Comparison of ENCODE assay signal across 8 cellular contexts in the genomic region with DNA sequence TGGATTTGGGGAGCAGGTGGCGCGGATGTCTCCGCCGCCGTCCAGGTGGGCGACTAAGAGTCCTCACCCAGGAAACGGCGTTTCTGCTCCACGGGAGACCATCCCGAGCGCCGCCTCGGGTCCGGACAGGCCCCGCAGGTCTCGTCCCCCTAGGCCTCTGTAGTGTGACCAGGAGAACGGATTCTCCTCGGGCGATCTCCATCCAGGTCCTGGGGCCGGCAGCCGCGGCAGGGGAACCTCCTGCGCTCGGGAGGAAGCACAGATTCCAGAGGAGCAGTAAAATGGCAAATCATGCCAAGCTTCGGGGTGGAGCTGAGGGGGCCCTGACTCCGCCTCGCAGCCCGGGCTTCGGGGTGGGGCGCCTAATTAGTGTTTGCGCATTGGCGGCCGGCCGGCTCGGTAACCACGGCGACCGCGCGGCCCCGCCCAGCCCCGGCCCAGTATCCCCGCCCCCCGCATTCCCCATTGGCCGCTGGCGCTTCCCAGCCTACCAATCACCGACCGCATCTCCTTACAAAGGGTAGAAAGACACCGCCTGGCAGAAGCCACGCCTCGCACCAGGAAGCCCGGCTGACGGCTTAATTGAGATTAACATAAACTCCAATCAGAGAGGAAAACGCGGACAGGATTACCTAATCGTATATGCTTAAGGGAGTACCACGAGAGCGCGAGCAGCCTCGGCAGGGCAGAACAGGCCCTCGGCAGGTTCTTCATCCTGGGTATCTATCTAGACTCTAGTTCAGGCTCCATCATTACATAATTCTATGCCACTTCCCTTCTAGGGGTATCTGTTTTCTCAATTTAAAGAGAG.
DNase-seq lines count a peak whose midpoint lies in the region; ATAC-seq and TF ChIP-seq lines count a peak whose summit lies in the region.

No MANE protein-coding gene starts in this region.

- peak overlapping the region; percentile 74 for H3K23ac ChIP-seq in neuronal stem cell (ENCODE audit: low read depth, low read length, poor library complexity)

- H3K9me3 ChIP-seq in gastroesophageal sphincter (no peaks in the 10 kb centered on the region), neuronal stem cell (replicated peaks in 1 of 2; ENCODE audit: control insufficient read depth in 2 of 2, insufficient read depth in 1 of 2, low read depth in 1 of 2, low read length in 2 of 2) (peaks cover 0 to 2% of the 10 kb centered on the region in 2 donors), subcutaneous abdominal adipose tissue (ENCODE audit: control insufficient read depth in 5 of 5, low read length in 5 of 5) (no peaks in the 10 kb centered on the region)

- H3K36me3 ChIP-seq in gastroesophageal sphincter = no peaks in the 10 kb centered on the region
- H3K36me3 ChIP-seq in neuronal stem cell (replicated peaks in 1 of 2; ENCODE audit: control insufficient read depth in 2 of 2, insufficient read depth in 2 of 2, low read length in 2 of 2) = no peaks in the 10 kb centered on the region
- no peaks in the 10 kb centered on the region for H3K36me3 ChIP-seq in subcutaneous abdominal adipose tissue (ENCODE audit: control insufficient read depth in 5 of 5, insufficient read depth in 5 of 5, low read length in 5 of 5)

- H2AFZ ChIP-seq in neuronal stem cell (ENCODE audit: low read length) = peak overlapping the region; percentile 97

- peak overlapping the region; percentile 79 for H2BK15ac ChIP-seq in neuronal stem cell (ENCODE audit: low read length)

- no peak for TF ChIP-seq EP300 in gastroesophageal sphincter (IDR thresholded peaks at IDR 0.05)

- H3K36me3 Mint-ChIP-seq in HFFc6 (ENCODE audit: low read depth) = no peaks in the 10 kb centered on the region; the same call in 1 of the 2 replicates

- TF ChIP-seq POLR2A in NB4 (IDR thresholded peaks at IDR 0.05; ENCODE audit: extremely low read depth, insufficient read length) (peak; percentile 40), gastroesophageal sphincter (IDR thresholded peaks at IDR 0.05) (peak; percentile 91 to 93)

- H3K27me3 Mint-ChIP-seq in HFFc6 (ENCODE audit: insufficient read depth) = no peaks in the 10 kb centered on the region; the same call in 1 of the 2 replicates

- peaks cover 40% of the 10 kb centered on the region for H3K4me1 Mint-ChIP-seq in HFFc6 (ENCODE audit: low read depth)

- no peak overlapping the region for H2BK120ac ChIP-seq in neuronal stem cell (ENCODE audit: low read depth, low read length)

- no peak overlapping the region for H2AK5ac ChIP-seq in neuronal stem cell (ENCODE audit: low read depth, low read length)

- peak overlapping the region; percentile 98 for H3K18ac ChIP-seq in neuronal stem cell (ENCODE audit: low read length)

- peak overlapping the region; percentile 67 for H2BK5ac ChIP-seq in neuronal stem cell (ENCODE audit: low read length)

- no peak overlapping the region for H4K8ac ChIP-seq in neuronal stem cell (ENCODE audit: low read depth, low read length)

- ATAC-seq in gastroesophageal sphincter = peak; percentile 95

- no peak overlapping the region for H4K91ac ChIP-seq in neuronal stem cell (ENCODE audit: low read depth, low read length, poor library complexity)

- peak overlapping the region; percentile 56 for H3K4me3 ChIP-seq in NB4 (ENCODE audit: low read depth, low read length)
- H3K4me3 ChIP-seq in gastroesophageal sphincter = peak overlapping the region; percentile 69 to 87
- peak overlapping the region; percentile 77 to 86 for H3K4me3 ChIP-seq in neuronal stem cell (ENCODE audit: low read length in 2 of 2)
- H3K4me3 ChIP-seq in subcutaneous abdominal adipose tissue (ENCODE audit: low read depth in 1 of 5, low read length in 5 of 5) = peak overlapping the region; percentile 74 to 86 (median 83)

- no peaks in the 10 kb centered on the region for H3K79me1 ChIP-seq in neuronal stem cell (ENCODE audit: low read depth, low read length)

- TF ChIP-seq CTCF in HFFc6 (IDR thresholded peaks at IDR 0.05) (no peak), NB4 (IDR thresholded peaks at IDR 0.05; ENCODE audit: low read depth, low read length) (no peak), gastroesophageal sphincter (IDR thresholded peaks at IDR 0.05) (no peak)

- H3K4me2 ChIP-seq in neuronal stem cell (ENCODE audit: insufficient read depth, low read length, poor library complexity, severe bottlenecking) = peak overlapping the region; percentile 86

- peaks cover 0 to 41% (median under 1%) of the 10 kb centered on the region in 3 donors for H3K4me1 ChIP-seq in gastroesophageal sphincter
- H3K4me1 ChIP-seq in neuronal stem cell (ENCODE audit: control insufficient read depth in 2 of 2, insufficient read depth in 1 of 2, low read depth in 1 of 2, low read length in 2 of 2) = peaks cover 6 to 28% of the 10 kb centered on the region in 2 donors
- peaks cover 0 to 32% (median 24%) of the 10 kb centered on the region in 5 donors for H3K4me1 ChIP-seq in subcutaneous abdominal adipose tissue (ENCODE audit: control insufficient read depth in 5 of 5, insufficient read depth in 5 of 5, low read length in 5 of 5)

- H3K27me3 ChIP-seq in gastroesophageal sphincter (no peaks in the 10 kb centered on the region), neuronal stem cell (ENCODE audit: control insufficient read depth in 3 of 3, insufficient read depth in 3 of 3, low read depth in 1 of 3, low read length in 3 of 3) (no peaks in the 10 kb centered on the region), subcutaneous abdominal adipose tissue (ENCODE audit: control insufficient read depth in 5 of 5, insufficient read depth in 4 of 5, low read length in 5 of 5) (no peaks in the 10 kb centered on the region)

- H3K27ac Mint-ChIP-seq in HFFc6 = peak overlapping the region; percentile 93

- DNase-seq in GM04504 (ENCODE audit: low read depth) (peak; percentile 97), HFFc6 (peak; percentile 97), NB4 (ENCODE audit: low read depth) (peak; percentile 95), SK-N-DZ (ENCODE audit: low spot score) (peak; percentile 97), neuronal stem cell (ENCODE audit: low spot score) (peak; percentile 94)
- DNase-seq in activated naive CD4-positive, alpha-beta T cell treated with anti-CD3 and anti-CD28 coated beads, Interleukin-2, amount 50 U/mL, for 16 hours = peak; percentile 95

- H3K27ac ChIP-seq in gastroesophageal sphincter = peak overlapping the region; percentile 84 to 98 (median 96)
- H3K27ac ChIP-seq in neuronal stem cell (replicated peaks; ENCODE audit: low read length) = peak overlapping the region; percentile 98
- H3K27ac ChIP-seq in subcutaneous abdominal adipose tissue (ENCODE audit: low read depth, low read length) = peak overlapping the region; percentile 93

- no peaks in the 10 kb centered on the region for H3K9me3 Mint-ChIP-seq in HFFc6

- peak overlapping the region; percentile 78 for H3K9ac ChIP-seq in neuronal stem cell (ENCODE audit: low read depth, low read length, poor library complexity)
- H3K9ac ChIP-seq in subcutaneous abdominal adipose tissue (ENCODE audit: low read length in 5 of 5) = peak overlapping the region; percentile 80 to 97 (median 82)

- H3K4me3 Mint-ChIP-seq in HFFc6 = peak overlapping the region; percentile 88

- 0 to 1% methylated on average over 2 to 8 of the region's 61 CpGs for WGBS in gastroesophageal sphincter (ENCODE audit: low coverage in 1 of 2), 2 donors
- no CpG with 5 or more reads among the region's 61 CpGs for WGBS in neuronal stem cell (ENCODE audit: extremely low coverage in 2 of 2, insufficient read length in 2 of 2, insufficient replicate concordance in 1 of 2), 2 donors

- no peak overlapping the region for H3K14ac ChIP-seq in neuronal stem cell (ENCODE audit: low read length)

- H2BK12ac ChIP-seq in neuronal stem cell (ENCODE audit: low read length) = peak overlapping the region; percentile 78

- H3K4ac ChIP-seq in neuronal stem cell (ENCODE audit: low read length) = no peak overlapping the region

Comparison
In these comparisons a context has a peak if more than half of its experiments do, and no peak if none do; other contexts are left out.
1. Peak in every context shown above with its lines: DNase-seq, ATAC-seq, H3K4me3 ChIP-seq and H3K27ac ChIP-seq.